1 cellular context compared by ENCODE assay signal in genomic region chr2:237590272-237591020, GRCh38.
TF ChIP-seq lines count a peak whose summit lies in the region.

TSS of gene RAB17 (minus strand) at chr2:237590734. CDS start at chr2:237586154, 4,580 bp downstream.

TF ChIP-seq in HepG2, 621 proteins besides CTCF, POLR2A, EP300 and RAD21 (continued from another document and continues in another):
- no peak for TF ChIP-seq ZNF597 (CRISPR knock-in tag; IDR thresholded peaks at IDR 0.05)
- TF ChIP-seq ZNF564 (CRISPR knock-in tag; IDR thresholded peaks at IDR 0.05): peak; percentile 92; the same call in 1 of the 2 replicates
- 0 out of 2 replicates have a peak, but pooled peaks have one; percentile 15 for TF ChIP-seq SNAPC5 (CRISPR knock-in tag; IDR thresholded peaks at IDR 0.05; ENCODE audit: borderline replicate concordance)
- TF ChIP-seq ELF3 (CRISPR knock-in tag; IDR thresholded peaks at IDR 0.05): peak; percentile 85
- TF ChIP-seq NFKB2 (CRISPR knock-in tag; IDR thresholded peaks at IDR 0.05; ENCODE audit: borderline replicate concordance): peak; percentile 84; the same call in 1 of the 2 replicates
- TF ChIP-seq ARNT (IDR thresholded peaks at IDR 0.05): no peak
- peak; percentile 95 for TF ChIP-seq ZNF263 (CRISPR knock-in tag; IDR thresholded peaks at IDR 0.05)
- no peak for TF ChIP-seq IKZF1 (IDR thresholded peaks at IDR 0.05)
- TF ChIP-seq NAIF1 (CRISPR knock-in tag; IDR thresholded peaks at IDR 0.05; ENCODE audit: borderline replicate concordance): peak; percentile 76; the same call in 1 of the 2 replicates
- no peak for TF ChIP-seq SMARCE1 (IDR thresholded peaks at IDR 0.05; ENCODE audit: borderline replicate concordance)
- TF ChIP-seq SMAD3 (CRISPR knock-in tag; IDR thresholded peaks at IDR 0.05): peak; percentile 85
- peak; percentile 93; the same call in 1 of the 2 replicates for TF ChIP-seq ARID4A (CRISPR knock-in tag; IDR thresholded peaks at IDR 0.05; ENCODE audit: borderline replicate concordance)
- TF ChIP-seq MBNL3 (CRISPR knock-in tag; conservative IDR thresholded peaks at IDR 0.05): no peak
- TF ChIP-seq HDAC2 (CRISPR knock-in tag; IDR thresholded peaks at IDR 0.05): peak; percentile 99
- TF ChIP-seq ZBTB7A (CRISPR knock-in tag; IDR thresholded peaks at IDR 0.05): no peak
- TF ChIP-seq NR2F6 (IDR thresholded peaks at IDR 0.05): peak; percentile 96
- peak; percentile 99 for TF ChIP-seq NR2F6 (CRISPR knock-in tag; IDR thresholded peaks at IDR 0.05)
- TF ChIP-seq ZNF121 (CRISPR knock-in tag; IDR thresholded peaks at IDR 0.05): peak; percentile 85
- TF ChIP-seq NFIB (CRISPR knock-in tag; IDR thresholded peaks at IDR 0.05; ENCODE audit: borderline replicate concordance): no peak
- TF ChIP-seq ZMAT5 (CRISPR knock-in tag; IDR thresholded peaks at IDR 0.05; ENCODE audit: borderline replicate concordance, low read depth): no peak
- no peak for TF ChIP-seq CBX2 (IDR thresholded peaks at IDR 0.05; ENCODE audit: low read depth, low read length)
- no peak; the same call in 1 of the 2 replicates for TF ChIP-seq CBX2 (CRISPR knock-in tag; IDR thresholded peaks at IDR 0.05; ENCODE audit: low read depth)
- TF ChIP-seq JARID2 (CRISPR knock-in tag; IDR thresholded peaks at IDR 0.05; ENCODE audit: insufficient replicate concordance): no peak
- TF ChIP-seq ZNF24 (IDR thresholded peaks at IDR 0.05): 0 out of 2 replicates have a peak, but pooled peaks have one; percentile 36
- peak; percentile 79; the same call in 1 of the 2 replicates for TF ChIP-seq ATF2 (CRISPR knock-in tag; IDR thresholded peaks at IDR 0.05)
- TF ChIP-seq CENPT (CRISPR knock-in tag; IDR thresholded peaks at IDR 0.05; ENCODE audit: low read depth): no peak
- TF ChIP-seq ZNF75D (CRISPR knock-in tag; IDR thresholded peaks at IDR 0.05; ENCODE audit: borderline replicate concordance): no peak
- no peak; the same call in 1 of the 2 replicates for TF ChIP-seq ZFP82 (CRISPR knock-in tag; IDR thresholded peaks at IDR 0.05; ENCODE audit: borderline replicate concordance)
- TF ChIP-seq THAP7 (CRISPR knock-in tag; IDR thresholded peaks at IDR 0.05): peak; percentile 64; the same call in 1 of the 2 replicates
- TF ChIP-seq ZBTB44 (CRISPR knock-in tag; IDR thresholded peaks at IDR 0.05): no peak
- TF ChIP-seq TFDP1 (CRISPR knock-in tag; IDR thresholded peaks at IDR 0.05; ENCODE audit: borderline replicate concordance): peak; percentile 46; the same call in 1 of the 2 replicates
- TF ChIP-seq HNRNPK (IDR thresholded peaks at IDR 0.05; ENCODE audit: low read depth, low read length, poor library complexity, severe bottlenecking): no peak
- no peak for TF ChIP-seq ZNF570 (CRISPR knock-in tag; IDR thresholded peaks at IDR 0.05; ENCODE audit: borderline replicate concordance)
- no peak for TF ChIP-seq ZBED4 (CRISPR knock-in tag; IDR thresholded peaks at IDR 0.05; ENCODE audit: borderline replicate concordance)
- peak; percentile 96 for TF ChIP-seq ZNF431 (CRISPR knock-in tag; IDR thresholded peaks at IDR 0.05; ENCODE audit: borderline replicate concordance, low read depth)
- TF ChIP-seq SRY (CRISPR knock-in tag; IDR thresholded peaks at IDR 0.05): no peak
- TF ChIP-seq CREM (IDR thresholded peaks at IDR 0.05): peak; percentile 69
- TF ChIP-seq CREM (CRISPR knock-in tag; IDR thresholded peaks at IDR 0.05): no peak
- TF ChIP-seq SP5 (CRISPR knock-in tag; IDR thresholded peaks at IDR 0.05; ENCODE audit: borderline replicate concordance, low read depth): peak; percentile 97
- TF ChIP-seq ZNF260 (CRISPR knock-in tag; IDR thresholded peaks at IDR 0.05; ENCODE audit: borderline replicate concordance, low read depth): no peak
- TF ChIP-seq IRF9 (CRISPR knock-in tag; IDR thresholded peaks at IDR 0.05; ENCODE audit: borderline replicate concordance): peak; percentile 89
- peak; percentile 70 for TF ChIP-seq ZBTB34 (CRISPR knock-in tag; IDR thresholded peaks at IDR 0.05)
- TF ChIP-seq ZNF331 (CRISPR knock-in tag; IDR thresholded peaks at IDR 0.05): peak; percentile 81
- TF ChIP-seq JUNB (CRISPR knock-in tag; IDR thresholded peaks at IDR 0.05; ENCODE audit: borderline replicate concordance): no peak; the same call in 1 of the 2 replicates
- no peak for TF ChIP-seq SRSF4 (IDR thresholded peaks at IDR 0.05; ENCODE audit: low read depth, low read length, poor library complexity, severe bottlenecking)
- TF ChIP-seq DMAP1 (CRISPR knock-in tag; IDR thresholded peaks at IDR 0.05): peak; percentile 95
